ENCODE assay signal across 8 cellular contexts in the genomic region with DNA sequence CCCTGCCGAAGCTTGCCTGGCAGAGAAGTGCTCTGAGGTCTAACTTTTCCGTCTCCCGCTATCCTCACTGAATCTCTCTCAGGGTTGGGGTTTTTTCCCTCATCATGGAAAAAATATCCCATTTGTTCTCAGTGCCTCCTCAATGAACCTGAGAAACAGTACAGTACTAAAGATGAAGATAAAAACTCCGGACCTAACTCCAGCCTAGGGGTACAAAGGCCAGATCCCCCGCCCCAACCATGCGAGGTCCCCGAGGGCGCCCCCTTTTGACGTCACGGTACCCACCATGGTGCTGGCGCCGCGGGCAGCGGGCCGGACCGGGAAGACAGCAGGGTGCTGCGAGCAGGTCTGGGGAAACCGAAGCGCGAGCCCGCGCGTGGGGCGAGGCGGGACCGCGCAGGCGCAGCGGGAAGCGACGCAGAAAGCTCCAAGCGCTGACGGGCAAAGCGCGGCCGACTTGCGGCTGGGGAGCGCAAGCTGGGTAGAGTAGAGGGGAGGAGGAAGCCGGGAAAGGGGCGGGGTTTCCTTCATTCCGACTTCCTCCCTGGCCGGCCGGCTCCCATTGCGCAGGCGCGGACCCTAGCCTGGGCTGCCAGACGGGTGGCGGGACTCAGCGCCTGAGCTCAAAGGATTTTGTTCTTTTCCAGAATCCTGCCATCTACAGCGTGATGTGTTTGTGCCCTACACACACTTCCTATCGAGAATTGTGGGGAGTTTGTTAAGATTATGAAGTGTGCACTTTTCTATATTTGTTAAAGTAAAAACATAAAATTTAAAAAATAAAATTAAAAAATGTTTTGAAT.
DNase-seq lines count a peak whose midpoint lies in the region; ATAC-seq and FAIRE-seq lines count a peak whose summit lies in the region.

A gene (minus strand): TSS at position 497 of the 803 bp plus-strand sequence. CDS start 209 bp downstream, at position 288.

- FAIRE-seq in islet of Langerhans (lab: Jason Lieb, UNC): peak; percentile 17

- DNase-seq in AG08396 (ENCODE audit: low spot score) (peak; percentile 100), NCI-H226 (peak; percentile 91)
- peak; percentile 85 to 94 (median 90) for DNase-seq in activated CD4-positive, CD25-positive, alpha-beta regulatory T cell (lab: John Stamatoyannopoulos, UW)
- peak; percentile 98 for DNase-seq in central memory CD4-positive, alpha-beta T cell
- DNase-seq in stimulated activated CD4-positive, alpha-beta T cell treated with anti-CD3 and anti-CD28 coated beads, Interleukin-12 subunit alpha, Interleukin-12 subunit beta, amount 100 ng/mL, for 4 hours: peak; percentile 96

- ATAC-seq in GM18909 (IDR thresholded peaks at IDR 0.05; ENCODE audit: poor library complexity, unreplicated experiment): peak; percentile 90
- ATAC-seq in HG03175 (IDR thresholded peaks at IDR 0.05; ENCODE audit: unreplicated experiment): peak; percentile 89

Comparison
In these comparisons a context has a peak if more than half of its experiments do, and no peak if none do; other contexts are left out.
1. Peak in every context shown above with its lines: DNase-seq and ATAC-seq.